Comparison of ENCODE assay signal across 15 cellular contexts in genomic region chr17:7750321-7750821, GRCh38. TPM values are rescaled to one million over a fixed set of nuclear protein-coding genes. Genes with fewer than 3 reads are reported as not detected.
DNase-seq lines count a peak whose midpoint lies in the region; ATAC-seq and TF ChIP-seq lines count a peak whose summit lies in the region.
"Had no signal": no experiment of that assay in that cellular context is flagged by ENCODE, and none has a peak within 500 bp of the region (broad histone marks: within the 10 kb centered on the region; RNA-seq: fewer than 3 reads in every experiment).

No MANE protein-coding gene starts in this region.

- CTCF ChIA-PET in Panc1 (lab: Charles Lee) = no interaction called here

- H4K12ac ChIP-seq in trophoblast cell (ENCODE audit: low read depth, low read length) = no peak overlapping the region

- intact Hi-C loops in Panc1 (cut with micrococcal nuclease; ENCODE audit: unreplicated experiment) = no loop called here

- H3K27me3 ChIP-seq in Panc1 (ENCODE audit: control insufficient read depth, insufficient read depth, low read length) (no peaks in the 10 kb centered on the region), trophoblast cell (ENCODE audit: insufficient read depth, low read length) (no peaks in the 10 kb centered on the region)
- H3K27me3 ChIP-seq: ovary, suprapubic skin had no signal

- no peaks in the 10 kb centered on the region for H3K4me1 ChIP-seq in Panc1 (ENCODE audit: control insufficient read depth, insufficient read depth, low read length)
- peaks cover 0 to 7% of the 10 kb centered on the region in 2 experiments for H3K4me1 ChIP-seq in trophoblast cell (ENCODE audit: control insufficient read depth in 1 of 2, insufficient read depth in 2 of 2, low read length in 2 of 2)

- H3K4ac ChIP-seq in trophoblast cell (ENCODE audit: low read depth, low read length) = no peak overlapping the region

- peaks cover 3% of the 10 kb centered on the region for H3K79me1 ChIP-seq in trophoblast cell (ENCODE audit: low read length)

- no peak overlapping the region for H2BK5ac ChIP-seq in trophoblast cell (ENCODE audit: low read depth, low read length, poor library complexity)

- TF ChIP-seq CTCF in Panc1 (IDR thresholded peaks at IDR 0.05) (no peak), epithelial cell of proximal tubule (conservative IDR thresholded peaks at IDR 0.05; ENCODE audit: low read depth, low read length) (no peak)

- no peak overlapping the region for H3K23ac ChIP-seq in trophoblast cell (ENCODE audit: low read length)

- H4K91ac ChIP-seq in trophoblast cell (ENCODE audit: low read depth, low read length) = no peak overlapping the region

- H2AK5ac ChIP-seq in trophoblast cell (ENCODE audit: low read length) = no peak overlapping the region

- no peak overlapping the region for H3K4me2 ChIP-seq in trophoblast cell (ENCODE audit: low read length)

- no peak overlapping the region for H3K18ac ChIP-seq in trophoblast cell (ENCODE audit: low read length)

- peak; percentile 66 for ATAC-seq in Panc1
- no peak for ATAC-seq in GM19455 (IDR thresholded peaks at IDR 0.05; ENCODE audit: unreplicated experiment)
- no peak for ATAC-seq in GM21526 (IDR thresholded peaks at IDR 0.05; ENCODE audit: low FRiP score, unreplicated experiment)

- no peak overlapping the region for H2BK12ac ChIP-seq in trophoblast cell (ENCODE audit: low read length)

- BruUV-seq in Panc1 (replicated peaks; lab: Mats Ljungman, UMichigan) = no TSS peak

- no CpG with 5 or more reads among the region's 4 CpGs for WGBS in trophoblast cell (ENCODE audit: extremely low coverage, insufficient coverage, insufficient read length)

- H3K9ac ChIP-seq in trophoblast cell (ENCODE audit: low read length) = no peak overlapping the region

- H2AFZ ChIP-seq in trophoblast cell (ENCODE audit: insufficient read depth, low read length, poor library complexity) = no peak overlapping the region

- no peak overlapping the region for H2BK120ac ChIP-seq in trophoblast cell (ENCODE audit: insufficient read depth, low read length, poor library complexity)

- H3K36me3 ChIP-seq in Panc1 (ENCODE audit: control insufficient read depth, insufficient read depth, low read length) (no peaks in the 10 kb centered on the region), trophoblast cell (ENCODE audit: control insufficient read depth in 1 of 2, insufficient read depth in 2 of 2, low read length in 2 of 2) (no peaks in the 10 kb centered on the region)
- H3K36me3 ChIP-seq: ovary, suprapubic skin had no signal

- in situ Hi-C loops in Panc1 (cut with HindIII; ENCODE audit: low pct_unique_long_range_greater_than_20kb, low sequenced_read_pairs) = no loop called here

- POLR2A ChIA-PET in Panc1 (lab: Charles Lee) = no interaction called here

- H4K8ac ChIP-seq in trophoblast cell (ENCODE audit: low read depth, low read length) = no peak overlapping the region

- no peak overlapping the region for H3K14ac ChIP-seq in trophoblast cell (ENCODE audit: low read length)

- no peak overlapping the region; the same call in 1 of the 2 replicates for H3K27ac ChIP-seq in Panc1 (ENCODE audit: low read length)
- H3K27ac ChIP-seq in trophoblast cell (ENCODE audit: low read depth, low read length) = no peak overlapping the region
- H3K27ac ChIP-seq: ovary, suprapubic skin had no signal

- no peak overlapping the region for H3K4me3 ChIP-seq in Panc1 (ENCODE audit: low read depth in 2 of 2, low read length in 2 of 2)
- no peak overlapping the region for H3K4me3 ChIP-seq in epithelial cell of proximal tubule (ENCODE audit: low read depth, low read length)
- H3K4me3 ChIP-seq in trophoblast cell (ENCODE audit: low read depth, low read length) = no peak overlapping the region
- H3K4me3 ChIP-seq: ovary, suprapubic skin had no signal

- H3K9me3 ChIP-seq in Panc1 (ENCODE audit: control insufficient read depth, insufficient read depth, low read depth, low read length) (no peaks in the 10 kb centered on the region), trophoblast cell (ENCODE audit: insufficient read depth, low read depth, low read length) (peaks cover 3% of the 10 kb centered on the region)
- H3K9me3 ChIP-seq: ovary, suprapubic skin had no signal

- no peaks in the 10 kb centered on the region for H3K79me2 ChIP-seq in trophoblast cell (ENCODE audit: control insufficient read depth, insufficient read depth, low read length, poor library complexity)

- DNase-seq in GM04504 (ENCODE audit: low read depth) (peak; percentile 65), Panc1 (ENCODE audit: low read depth, low spot score) (no peak), epithelial cell of proximal tubule (ENCODE audit: low read depth) (peak; percentile 59), trophoblast cell (peak; percentile 28 to 80)
- no peak for DNase-seq in stimulated activated CD4-positive, alpha-beta T cell treated with anti-CD3 and anti-CD28 coated beads, Interleukin-4, amount 100 ng/mL, for 1 hour
- DNase-seq in activated effector memory CD4-positive, alpha-beta T cell treated with anti-CD3 and anti-CD28 coated beads, Interleukin-2, amount 50 U/mL, for 16 hours = no peak
- DNase-seq: activated CD4-positive, alpha-beta T cell treated with anti-CD3 and anti-CD28 coated beads, Interleukin-2, amount 50 U/mL, for 48 hours; DMS 273 treated with DMSO at 0.1 percent for 48 hours; left cardiac atrium; ovary had no signal

RNA-seq across cellular contexts. Expression of gene DNAH2, which starts 32.8 kb away (rescaled TPM):
- total RNA-seq in Panc1 (2021; ENCODE audit: unreplicated experiment) (0.13 TPM), epithelial cell of proximal tubule (not detected in 2 replicates)
- polyA plus RNA-seq in Panc1 (2012; ENCODE audit: insufficient read length) = 0.13 TPM
- polyA plus RNA-seq in trophoblast cell (2013) = 0.03 and 0.05 TPM in 2 replicates
- total RNA-seq: NCI-H460 had no signal
- polyA plus RNA-seq: IgD-negative memory B cell had no signal

RNA-seq across cellular contexts. Expression of gene EFNB3, which starts 45.4 kb away (rescaled TPM):
- total RNA-seq in Panc1 (2021; ENCODE audit: unreplicated experiment) = 2.5 TPM
- polyA plus RNA-seq in Panc1 (2012; ENCODE audit: insufficient read length) = 2.7 TPM
- total RNA-seq in epithelial cell of proximal tubule = 0.94 and 1.7 TPM in 2 replicates
- polyA plus RNA-seq in trophoblast cell (2013) = 9.3 TPM in 2 replicates
- polyA plus RNA-seq: IgD-negative memory B cell had no signal

Comparison
In these comparisons a context has a peak if more than half of its experiments do, and no peak if none do; other contexts are left out.
1. DNase-seq: peak in GM04504 (single experiment), epithelial cell of proximal tubule (single experiment) and trophoblast cell (2 of 2); none in Panc1 (single experiment), stimulated activated CD4-positive, alpha-beta T cell treated with anti-CD3 and anti-CD28 coated beads, Interleukin-4, amount 100 ng/mL, for 1 hour (single experiment) and activated effector memory CD4-positive, alpha-beta T cell treated with anti-CD3 and anti-CD28 coated beads, Interleukin-2, amount 50 U/mL, for 16 hours (single experiment).